ENCODE assay signal across 13 cellular contexts in genomic region chr7:44281811-44282600, GRCh38. TPM values are rescaled to one million over a fixed set of nuclear protein-coding genes. Genes with fewer than 3 reads are reported as not detected.
A peak's percentile ranks its signal among the peaks of the same experiment; 100 is the strongest.
DNase-seq lines count a peak whose midpoint lies in the region; ATAC-seq and TF ChIP-seq lines count a peak whose summit lies in the region.
"Had no signal": no experiment of that assay in that cellular context is flagged by ENCODE, and none has a peak within 500 bp of the region (broad histone marks: within the 10 kb centered on the region; RNA-seq: fewer than 3 reads in every experiment).

No MANE protein-coding gene starts in this region.

- no peaks in the 10 kb centered on the region for H3K27me3 ChIP-seq in uterus
- H3K27me3 ChIP-seq: gastroesophageal sphincter, SJSA1 had no signal

- no peak overlapping the region for H3K27ac Mint-ChIP-seq in activated naive CD4-positive, alpha-beta T cell treated with anti-CD3 and anti-CD28 coated beads for 36 hours
- H3K27ac Mint-ChIP-seq in glutamatergic neuron (ENCODE audit: unreplicated experiment) (peak overlapping the region; percentile 28), nephron progenitor cell (no peak overlapping the region)
- H3K27ac Mint-ChIP-seq: brain; naive thymus-derived CD4-positive, alpha-beta T cell had no signal

- H3K27ac ChIP-seq in uterus, result no peak overlapping the region
- H3K27ac ChIP-seq: gastroesophageal sphincter, SJSA1 had no signal

- no peak overlapping the region for H3K4me3 Mint-ChIP-seq in activated naive CD4-positive, alpha-beta T cell treated with anti-CD3 and anti-CD28 coated beads for 36 hours
- H3K4me3 Mint-ChIP-seq in glutamatergic neuron (ENCODE audit: unreplicated experiment), result no peak overlapping the region
- H3K4me3 Mint-ChIP-seq in nephron progenitor cell, result no peak overlapping the region
- H3K4me3 Mint-ChIP-seq: brain; naive thymus-derived CD4-positive, alpha-beta T cell had no signal

- ATAC-seq in HG03469 (IDR thresholded peaks at IDR 0.05; ENCODE audit: unreplicated experiment) (no peak), HG03442 (IDR thresholded peaks at IDR 0.05; ENCODE audit: unreplicated experiment) (no peak), HG02840 (IDR thresholded peaks at IDR 0.05; ENCODE audit: low FRiP score, unreplicated experiment) (no peak)
- ATAC-seq: gastroesophageal sphincter; naive thymus-derived CD4-positive, alpha-beta T cell had no signal

- H3K4me3 ChIP-seq in uterus, result no peak overlapping the region
- H3K4me3 ChIP-seq: gastroesophageal sphincter, SJSA1 had no signal

- no peaks in the 10 kb centered on the region for H3K27me3 Mint-ChIP-seq in activated naive CD4-positive, alpha-beta T cell treated with anti-CD3 and anti-CD28 coated beads for 36 hours (ENCODE audit: low read depth)
- H3K27me3 Mint-ChIP-seq in glutamatergic neuron (ENCODE audit: unreplicated experiment), result peaks cover 2% of the 10 kb centered on the region
- peaks cover 6% of the 10 kb centered on the region for H3K27me3 Mint-ChIP-seq in nephron progenitor cell (ENCODE audit: low read depth, poor library complexity)
- H3K27me3 Mint-ChIP-seq: brain; naive thymus-derived CD4-positive, alpha-beta T cell had no signal

- peak; percentile 2 for DNase-seq in activated naive CD4-positive, alpha-beta T cell treated with anti-CD3 and anti-CD28 coated beads for 36 hours
- no peak for DNase-seq in activated naive CD4-positive, alpha-beta T cell treated with Interleukin-2 at 50 U/mL for 16 hours
- DNase-seq in glutamatergic neuron (peak; percentile 30), nephron progenitor cell (peak; percentile 4), uterus (peak; percentile 8 to 11)
- DNase-seq: ACHN had no signal

- no peaks in the 10 kb centered on the region for H3K9me3 ChIP-seq in uterus
- H3K9me3 ChIP-seq: gastroesophageal sphincter, SJSA1 had no signal

- no peak for TF ChIP-seq POLR2A in uterus (IDR thresholded peaks at IDR 0.05)

- no peaks in the 10 kb centered on the region for H3K36me3 Mint-ChIP-seq in activated naive CD4-positive, alpha-beta T cell treated with anti-CD3 and anti-CD28 coated beads for 36 hours (ENCODE audit: low read depth)
- H3K36me3 Mint-ChIP-seq in glutamatergic neuron (ENCODE audit: unreplicated experiment) (no peaks in the 10 kb centered on the region), nephron progenitor cell (ENCODE audit: low read depth) (no peaks in the 10 kb centered on the region)
- H3K36me3 Mint-ChIP-seq: brain; naive thymus-derived CD4-positive, alpha-beta T cell had no signal

- H3K4me1 ChIP-seq in uterus, result no peaks in the 10 kb centered on the region
- H3K4me1 ChIP-seq: gastroesophageal sphincter, SJSA1 had no signal

- H3K4me1 Mint-ChIP-seq in activated naive CD4-positive, alpha-beta T cell treated with anti-CD3 and anti-CD28 coated beads for 36 hours (ENCODE audit: low read depth), result no peaks in the 10 kb centered on the region
- H3K4me1 Mint-ChIP-seq in glutamatergic neuron (ENCODE audit: low read depth, unreplicated experiment) (peaks cover 23% of the 10 kb centered on the region), nephron progenitor cell (peaks cover 39% of the 10 kb centered on the region)
- H3K4me1 Mint-ChIP-seq: naive thymus-derived CD4-positive, alpha-beta T cell had no signal

- H3K36me3 ChIP-seq in uterus, result no peaks in the 10 kb centered on the region
- H3K36me3 ChIP-seq: gastroesophageal sphincter, SJSA1 had no signal

- no peaks in the 10 kb centered on the region for H3K9me3 Mint-ChIP-seq in activated naive CD4-positive, alpha-beta T cell treated with anti-CD3 and anti-CD28 coated beads for 36 hours
- H3K9me3 Mint-ChIP-seq in glutamatergic neuron (ENCODE audit: unreplicated experiment) (peaks cover 9% of the 10 kb centered on the region), nephron progenitor cell (no peaks in the 10 kb centered on the region)
- H3K9me3 Mint-ChIP-seq: brain; naive thymus-derived CD4-positive, alpha-beta T cell had no signal

- intact Hi-C loops in activated naive CD4-positive, alpha-beta T cell treated with anti-CD3 and anti-CD28 coated beads for 36 hours (cut with micrococcal nuclease), result no loop called here
- intact Hi-C loops in uterus (cut with DNase I; ENCODE audit: low total_unique reads), result no loop called here

- CTCF ChIA-PET in activated naive CD4-positive, alpha-beta T cell treated with anti-CD3 and anti-CD28 coated beads for 36 hours (lab: Charles Lee), result no interaction called here

- TF ChIP-seq CTCF in glutamatergic neuron (IDR thresholded peaks at IDR 0.05; ENCODE audit: partially characterized antibody, unreplicated experiment) (no peak), nephron progenitor cell (IDR thresholded peaks at IDR 0.05) (no peak), uterus (IDR thresholded peaks at IDR 0.05) (no peak)

RNA-seq across cellular contexts. Expression of gene CAMK2B, which starts 43.4 kb away (rescaled TPM):
- under 1 TPM; 0.30 to 0.38 TPM for total RNA-seq in activated naive CD4-positive, alpha-beta T cell treated with anti-CD3 and anti-CD28 coated beads for 36 hours
- total RNA-seq in glutamatergic neuron (ENCODE audit: unreplicated experiment) (55.1 TPM), uterus (1 to 10 TPM in 1 of 4 donors, under 1 TPM in 1, not detected in 2; 0.40 to 1.1 TPM)
- total RNA-seq: SJSA1 had no signal

Comparison
In these comparisons a context has a peak if more than half of its experiments do, and no peak if none do; other contexts are left out.
1. RNA of gene CAMK2B, which starts 43.4 kb away (total RNA-seq): 55.1 TPM in glutamatergic neuron (single experiment); 0.40 to 1.1 TPM in uterus and 0.30 to 0.38 TPM in activated naive CD4-positive, alpha-beta T cell treated with anti-CD3 and anti-CD28 coated beads for 36 hours; every median in the first group is over 10 times any median in the second.